Comparison of ENCODE assay signal across 13 cellular contexts in the genomic region with DNA sequence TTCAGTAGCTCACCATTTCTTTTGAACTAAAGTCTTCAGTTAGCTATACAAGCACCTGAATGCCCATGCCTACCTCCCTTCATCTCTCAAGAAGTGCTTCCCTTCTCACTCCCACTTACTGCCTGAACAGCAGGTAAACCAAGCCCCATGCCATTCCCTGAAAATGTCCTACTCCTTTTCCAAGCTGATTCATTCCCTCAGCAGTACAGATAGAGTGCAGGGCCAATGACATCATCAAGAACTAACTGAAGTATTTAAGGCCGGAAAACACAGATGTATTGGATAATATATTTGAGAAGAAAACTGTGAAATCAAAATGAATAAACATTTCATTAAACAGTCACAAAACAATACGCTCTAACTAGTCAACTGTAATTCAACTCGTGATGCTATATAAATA.
"Had no signal": no experiment of that assay in that cellular context is flagged by ENCODE, and none has a peak within 500 bp of the region (broad histone marks: within the 10 kb centered on the region; RNA-seq: fewer than 3 reads in every experiment).

No MANE protein-coding gene starts in this region.

- H3K36me3 ChIP-seq: cardiac muscle cell, pancreas, suprapubic skin, upper lobe of right lung had no signal

- H3K27me3 ChIP-seq: cardiac muscle cell, pancreas, suprapubic skin, upper lobe of right lung had no signal

- ATAC-seq: natural killer cell; pancreas; stimulated activated naive CD8-positive, alpha-beta T cell treated with anti-CD3 and anti-CD28 coated beads, Interleukin-15, Interleukin-2, amounts not matched to agents 100 U/mL and 50 U/mL, for 24 hours; upper lobe of right lung; WTC11 had no signal

- H3K4me1 ChIP-seq: pancreas, suprapubic skin, upper lobe of right lung had no signal

- DNase-seq: activated CD4-positive, alpha-beta T cell treated with anti-CD3 and anti-CD28 coated beads, Interleukin-2, amount 10 ng/mL, durations not matched to agents 7 days and 5 days; effector CD4-positive, alpha-beta T cell; immature natural killer cell; mammary epithelial cell; natural killer cell; pancreas; stimulated activated CD4-positive, alpha-beta T cell treated with anti-CD3 and anti-CD28 coated beads, Interleukin-4, amount 100 ng/mL, for 1 hour; stimulated activated CD8-positive, alpha-beta memory T cell treated with anti-CD3 and anti-CD28 coated beads, Interleukin-4, amount 100 ng/mL, for 48 hours; stimulated activated naive CD8-positive, alpha-beta T cell treated with anti-CD3 and anti-CD28 coated beads, Interleukin-15, Interleukin-2, amounts not matched to agents 100 U/mL and 50 U/mL, for 24 hours; upper lobe of right lung had no signal

- H3K9me3 ChIP-seq: pancreas, suprapubic skin, upper lobe of right lung had no signal

- H3K4me3 ChIP-seq: cardiac muscle cell, pancreas, suprapubic skin, upper lobe of right lung had no signal

- H3K27ac ChIP-seq: cardiac muscle cell, pancreas, suprapubic skin, upper lobe of right lung had no signal
